In the genomic region with DNA sequence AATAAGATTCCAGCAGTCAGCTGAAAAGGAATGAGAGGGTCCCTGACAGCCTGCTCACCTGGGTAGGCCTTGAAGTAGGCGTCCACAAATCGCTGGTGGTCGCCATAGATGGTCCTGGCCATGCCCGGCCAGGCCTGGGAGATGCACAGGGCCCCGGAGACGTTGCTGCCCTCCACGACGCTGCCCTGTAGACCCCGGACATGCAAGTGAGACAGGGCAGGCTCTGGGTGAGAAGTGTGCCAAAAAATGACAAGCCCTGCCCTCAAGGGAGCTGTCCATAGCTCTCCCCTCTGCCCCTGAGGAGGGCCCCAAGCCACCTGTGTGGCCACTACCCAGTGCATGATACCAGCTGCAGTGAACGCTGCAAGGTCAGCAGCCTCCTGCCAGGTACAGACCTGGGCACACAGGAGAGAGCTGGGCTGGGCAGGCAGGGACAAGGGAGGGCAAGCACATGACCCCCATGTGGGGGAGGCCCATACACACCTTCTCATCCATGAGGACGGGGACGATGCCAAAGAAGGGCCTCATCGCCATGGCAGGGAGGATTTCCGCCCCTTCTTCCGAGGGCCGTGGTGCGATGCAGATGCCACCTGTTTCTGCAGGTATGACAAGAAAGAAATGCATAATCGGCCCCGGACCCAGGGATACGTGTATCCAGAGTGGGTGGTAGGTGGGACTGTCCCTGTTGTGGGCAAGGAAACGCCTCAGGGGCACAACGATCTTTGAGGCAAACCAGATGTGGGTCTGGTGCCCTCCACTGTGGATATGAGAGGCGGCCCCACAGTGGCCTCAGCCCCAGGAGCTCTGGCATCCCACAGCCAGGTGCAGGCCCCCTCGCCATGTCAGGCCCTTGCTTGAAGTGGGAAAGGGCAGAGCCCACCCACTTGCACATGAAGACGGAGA, we compare ENCODE assay signal across 15 cellular contexts.
"Had no signal": no experiment of that assay in that cellular context is flagged by ENCODE, and none has a peak within 500 bp of the region (broad histone marks: within the 10 kb centered on the region; RNA-seq: fewer than 3 reads in every experiment).

No MANE protein-coding gene starts in this region.

- H3K4me1 ChIP-seq: ascending aorta had no signal

- H3K36me3 ChIP-seq: right lobe of liver had no signal

- DNase-seq: activated CD4-positive, alpha-beta T cell treated with anti-CD3 and anti-CD28 coated beads, Interleukin-2, amount 50 U/mL, for 1 hour; activated naive CD4-positive, alpha-beta T cell; activated naive CD8-positive, alpha-beta T cell treated with anti-CD3 and anti-CD28 coated beads, Interleukin-2, amount 50 U/mL, for 24 hours; activated T-cell treated with anti-CD3 and anti-CD28 coated beads, Interleukin-2, amount 50 U/mL, for 48 hours; erythroblast; gastrocnemius medialis; mesendoderm; occipital lobe; psoas muscle; stimulated activated CD4-positive, alpha-beta T cell treated with anti-CD3 and anti-CD28 coated beads, Interleukin-2, amount 100 ng/mL, for 24 hours had no signal

- H3K27me3 ChIP-seq: ascending aorta, gastrocnemius medialis, right lobe of liver, thyroid gland had no signal

- H3K27ac ChIP-seq: ascending aorta, psoas muscle, right lobe of liver had no signal

- H3K4me3 ChIP-seq: ascending aorta, gastrocnemius medialis, psoas muscle, right lobe of liver, thyroid gland had no signal

- H3K9me3 ChIP-seq: ascending aorta, gastrocnemius medialis, psoas muscle, right lobe of liver, thyroid gland had no signal

- ATAC-seq: activated CD4-positive, CD25-positive, alpha-beta regulatory T cell treated with anti-CD3 and anti-CD28 coated beads, Interleukin-2, amount 50 U/mL, for 24 hours; activated naive CD8-positive, alpha-beta T cell treated with anti-CD3 and anti-CD28 coated beads, Interleukin-2, amount 50 U/mL, for 24 hours; gastrocnemius medialis; natural killer cell treated with Interleukin-12 subunit alpha and Interleukin-12 subunit beta and Interleukin-15 and Interleukin-18, amount 100 ng/mL, for 72 hours; psoas muscle; right lobe of liver had no signal
